Comparison of ENCODE assay signal across 1 cellular context in the genomic region with DNA sequence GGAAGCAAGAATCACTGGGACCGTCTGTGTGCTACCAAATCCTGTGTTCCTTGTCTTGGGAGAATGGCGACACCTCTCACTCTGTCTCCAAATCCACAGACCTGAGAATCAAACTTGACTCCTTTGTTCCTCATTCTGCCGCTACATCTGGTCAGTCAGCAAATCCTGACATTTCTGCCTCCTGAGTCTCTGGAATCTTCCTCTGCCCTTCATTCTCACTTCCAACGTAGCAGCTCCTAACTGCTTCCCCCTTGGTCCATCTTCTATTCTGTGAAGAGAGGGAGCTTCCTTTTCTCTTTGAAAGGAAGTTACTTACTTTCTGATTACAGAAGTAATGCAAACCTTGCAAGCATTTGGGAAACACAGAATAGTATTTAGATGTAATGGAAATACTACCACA.
TF ChIP-seq lines count a peak whose summit lies in the region.

No MANE protein-coding gene starts in this region.

TF ChIP-seq in GM23338, 12 proteins besides CTCF, POLR2A, EP300 and RAD21 (continued from another document):
- TF ChIP-seq, protein P1, sequence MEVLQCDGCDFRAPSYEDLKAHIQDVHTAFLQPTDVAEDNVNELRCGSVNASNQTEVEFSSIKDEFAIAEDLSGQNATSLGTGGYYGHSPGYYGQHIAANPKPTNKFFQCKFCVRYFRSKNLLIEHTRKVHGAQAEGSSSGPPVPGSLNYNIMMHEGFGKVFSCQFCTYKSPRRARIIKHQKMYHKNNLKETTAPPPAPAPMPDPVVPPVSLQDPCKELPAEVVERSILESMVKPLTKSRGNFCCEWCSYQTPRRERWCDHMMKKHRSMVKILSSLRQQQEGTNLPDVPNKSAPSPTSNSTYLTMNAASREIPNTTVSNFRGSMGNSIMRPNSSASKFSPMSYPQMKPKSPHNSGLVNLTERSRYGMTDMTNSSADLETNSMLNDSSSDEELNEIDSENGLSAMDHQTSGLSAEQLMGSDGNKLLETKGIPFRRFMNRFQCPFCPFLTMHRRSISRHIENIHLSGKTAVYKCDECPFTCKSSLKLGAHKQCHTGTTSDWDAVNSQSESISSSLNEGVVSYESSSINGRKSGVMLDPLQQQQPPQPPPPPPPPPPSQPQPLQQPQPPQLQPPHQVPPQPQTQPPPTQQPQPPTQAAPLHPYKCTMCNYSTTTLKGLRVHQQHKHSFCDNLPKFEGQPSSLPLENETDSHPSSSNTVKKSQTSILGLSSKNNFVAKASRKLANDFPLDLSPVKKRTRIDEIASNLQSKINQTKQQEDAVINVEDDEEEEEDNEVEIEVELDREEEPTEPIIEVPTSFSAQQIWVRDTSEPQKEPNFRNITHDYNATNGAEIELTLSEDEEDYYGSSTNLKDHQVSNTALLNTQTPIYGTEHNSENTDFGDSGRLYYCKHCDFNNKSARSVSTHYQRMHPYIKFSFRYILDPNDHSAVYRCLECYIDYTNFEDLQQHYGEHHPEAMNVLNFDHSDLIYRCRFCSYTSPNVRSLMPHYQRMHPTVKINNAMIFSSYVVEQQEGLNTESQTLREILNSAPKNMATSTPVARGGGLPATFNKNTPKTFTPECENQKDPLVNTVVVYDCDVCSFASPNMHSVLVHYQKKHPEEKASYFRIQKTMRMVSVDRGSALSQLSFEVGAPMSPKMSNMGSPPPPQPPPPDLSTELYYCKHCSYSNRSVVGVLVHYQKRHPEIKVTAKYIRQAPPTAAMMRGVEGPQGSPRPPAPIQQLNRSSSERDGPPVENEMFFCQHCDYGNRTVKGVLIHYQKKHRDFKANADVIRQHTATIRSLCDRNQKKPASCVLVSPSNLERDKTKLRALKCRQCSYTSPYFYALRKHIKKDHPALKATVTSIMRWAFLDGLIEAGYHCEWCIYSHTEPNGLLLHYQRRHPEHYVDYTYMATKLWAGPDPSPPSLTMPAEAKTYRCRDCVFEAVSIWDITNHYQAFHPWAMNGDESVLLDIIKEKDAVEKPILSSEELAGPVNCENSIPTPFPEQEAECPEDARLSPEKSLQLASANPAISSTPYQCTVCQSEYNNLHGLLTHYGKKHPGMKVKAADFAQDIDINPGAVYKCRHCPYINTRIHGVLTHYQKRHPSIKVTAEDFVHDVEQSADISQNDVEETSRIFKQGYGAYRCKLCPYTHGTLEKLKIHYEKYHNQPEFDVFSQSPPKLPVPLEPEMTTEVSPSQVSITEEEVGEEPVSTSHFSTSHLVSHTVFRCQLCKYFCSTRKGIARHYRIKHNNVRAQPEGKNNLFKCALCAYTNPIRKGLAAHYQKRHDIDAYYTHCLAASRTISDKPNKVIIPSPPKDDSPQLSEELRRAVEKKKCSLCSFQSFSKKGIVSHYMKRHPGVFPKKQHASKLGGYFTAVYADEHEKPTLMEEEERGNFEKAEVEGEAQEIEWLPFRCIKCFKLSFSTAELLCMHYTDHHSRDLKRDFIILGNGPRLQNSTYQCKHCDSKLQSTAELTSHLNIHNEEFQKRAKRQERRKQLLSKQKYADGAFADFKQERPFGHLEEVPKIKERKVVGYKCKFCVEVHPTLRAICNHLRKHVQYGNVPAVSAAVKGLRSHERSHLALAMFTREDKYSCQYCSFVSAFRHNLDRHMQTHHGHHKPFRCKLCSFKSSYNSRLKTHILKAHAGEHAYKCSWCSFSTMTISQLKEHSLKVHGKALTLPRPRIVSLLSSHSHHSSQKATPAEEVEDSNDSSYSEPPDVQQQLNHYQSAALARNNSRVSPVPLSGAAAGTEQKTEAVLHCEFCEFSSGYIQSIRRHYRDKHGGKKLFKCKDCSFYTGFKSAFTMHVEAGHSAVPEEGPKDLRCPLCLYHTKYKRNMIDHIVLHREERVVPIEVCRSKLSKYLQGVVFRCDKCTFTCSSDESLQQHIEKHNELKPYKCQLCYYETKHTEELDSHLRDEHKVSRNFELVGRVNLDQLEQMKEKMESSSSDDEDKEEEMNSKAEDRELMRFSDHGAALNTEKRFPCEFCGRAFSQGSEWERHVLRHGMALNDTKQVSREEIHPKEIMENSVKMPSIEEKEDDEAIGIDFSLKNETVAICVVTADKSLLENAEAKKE (CRISPR knock-in tag; IDR thresholded peaks at IDR 0.05): no peak
- TF ChIP-seq STAT1 (IDR thresholded peaks at IDR 0.05; ENCODE audit: unreplicated experiment) (no peak), EZH2 (IDR thresholded peaks at IDR 0.05; ENCODE audit: low read depth, unreplicated experiment) (no peak), EZH2phosphoT487 (IDR thresholded peaks at IDR 0.05; ENCODE audit: unreplicated experiment) (no peak), JUNB (IDR thresholded peaks at IDR 0.05; ENCODE audit: unreplicated experiment) (no peak), CREB1 (CRISPR knock-in tag; IDR thresholded peaks at IDR 0.05; ENCODE audit: low read depth) (no peak), ZNF331 (CRISPR knock-in tag; IDR thresholded peaks at IDR 0.05; ENCODE audit: low read depth) (no peak), ZNF114 (CRISPR knock-in tag; IDR thresholded peaks at IDR 0.05) (no peak), POLR2AphosphoS5 (IDR thresholded peaks at IDR 0.05; ENCODE audit: low read depth) (no peak), NANOG (IDR thresholded peaks at IDR 0.05; ENCODE audit: borderline replicate concordance) (no peak)
- TF ChIP-seq, protein P2, sequence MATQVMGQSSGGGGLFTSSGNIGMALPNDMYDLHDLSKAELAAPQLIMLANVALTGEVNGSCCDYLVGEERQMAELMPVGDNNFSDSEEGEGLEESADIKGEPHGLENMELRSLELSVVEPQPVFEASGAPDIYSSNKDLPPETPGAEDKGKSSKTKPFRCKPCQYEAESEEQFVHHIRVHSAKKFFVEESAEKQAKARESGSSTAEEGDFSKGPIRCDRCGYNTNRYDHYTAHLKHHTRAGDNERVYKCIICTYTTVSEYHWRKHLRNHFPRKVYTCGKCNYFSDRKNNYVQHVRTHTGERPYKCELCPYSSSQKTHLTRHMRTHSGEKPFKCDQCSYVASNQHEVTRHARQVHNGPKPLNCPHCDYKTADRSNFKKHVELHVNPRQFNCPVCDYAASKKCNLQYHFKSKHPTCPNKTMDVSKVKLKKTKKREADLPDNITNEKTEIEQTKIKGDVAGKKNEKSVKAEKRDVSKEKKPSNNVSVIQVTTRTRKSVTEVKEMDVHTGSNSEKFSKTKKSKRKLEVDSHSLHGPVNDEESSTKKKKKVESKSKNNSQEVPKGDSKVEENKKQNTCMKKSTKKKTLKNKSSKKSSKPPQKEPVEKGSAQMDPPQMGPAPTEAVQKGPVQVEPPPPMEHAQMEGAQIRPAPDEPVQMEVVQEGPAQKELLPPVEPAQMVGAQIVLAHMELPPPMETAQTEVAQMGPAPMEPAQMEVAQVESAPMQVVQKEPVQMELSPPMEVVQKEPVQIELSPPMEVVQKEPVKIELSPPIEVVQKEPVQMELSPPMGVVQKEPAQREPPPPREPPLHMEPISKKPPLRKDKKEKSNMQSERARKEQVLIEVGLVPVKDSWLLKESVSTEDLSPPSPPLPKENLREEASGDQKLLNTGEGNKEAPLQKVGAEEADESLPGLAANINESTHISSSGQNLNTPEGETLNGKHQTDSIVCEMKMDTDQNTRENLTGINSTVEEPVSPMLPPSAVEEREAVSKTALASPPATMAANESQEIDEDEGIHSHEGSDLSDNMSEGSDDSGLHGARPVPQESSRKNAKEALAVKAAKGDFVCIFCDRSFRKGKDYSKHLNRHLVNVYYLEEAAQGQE (IDR thresholded peaks at IDR 0.05; ENCODE audit: unreplicated experiment): no peak
